Comparison of ENCODE assay signal across 16 cellular contexts in the genomic region with DNA sequence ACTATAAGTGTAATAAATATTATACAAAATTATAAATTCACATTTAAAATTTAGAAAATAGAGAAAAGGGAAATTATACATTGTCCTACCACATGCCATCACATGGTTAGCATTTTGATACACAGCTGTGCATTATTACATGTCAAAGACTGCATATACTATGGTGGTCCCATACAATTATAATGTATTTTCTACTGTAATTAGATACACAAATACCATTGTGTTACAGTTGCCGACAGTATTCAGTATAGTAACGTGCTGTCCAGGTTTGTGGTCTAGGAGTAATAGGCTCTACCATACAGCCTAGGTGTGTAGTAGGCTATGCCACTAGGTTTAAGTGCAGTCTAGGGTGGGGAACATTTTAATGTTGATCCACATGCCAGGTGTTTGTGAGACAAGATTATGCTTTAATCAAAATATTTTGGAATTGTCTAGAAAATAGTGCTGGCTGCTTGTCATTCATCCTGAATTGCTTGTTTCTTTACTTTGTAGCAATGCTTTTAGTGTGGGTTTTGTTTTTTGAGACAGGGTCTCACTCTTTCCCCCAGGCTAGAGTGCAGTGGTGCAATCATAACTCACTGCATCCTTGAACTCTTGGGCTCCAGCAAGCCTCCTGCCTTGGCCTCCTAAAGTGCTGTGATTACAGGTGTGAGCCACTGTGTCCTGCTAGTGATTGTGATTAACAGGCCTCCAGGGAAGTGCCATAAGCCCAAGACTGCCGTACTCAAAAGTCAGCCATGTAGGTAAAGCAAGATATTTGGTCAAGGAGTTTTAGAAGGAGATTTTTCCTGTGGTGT. TPM values are rescaled to one million over a fixed set of nuclear protein-coding genes. Genes with fewer than 3 reads are reported as not detected.
DNase-seq lines count a peak whose midpoint lies in the region; ATAC-seq and TF ChIP-seq lines count a peak whose summit lies in the region.
"Had no signal": no experiment of that assay in that cellular context is flagged by ENCODE, and none has a peak within 500 bp of the region (broad histone marks: within the 10 kb centered on the region; RNA-seq: fewer than 3 reads in every experiment).

No MANE protein-coding gene starts in this region.

- no peaks in the 10 kb centered on the region for H3K27me3 Mint-ChIP-seq in activated naive CD4-positive, alpha-beta T cell treated with anti-CD3 and anti-CD28 coated beads, Interleukin-2, amount 10 ng/mL, durations not matched to agents 7 days and 5 days
- no peaks in the 10 kb centered on the region for H3K27me3 Mint-ChIP-seq in activated T-helper 17 cell treated with anti-CD3 and anti-CD28 coated beads, Interleukin-2, amount 50 U/mL, for 72 hours
- peaks cover 6% of the 10 kb centered on the region for H3K27me3 Mint-ChIP-seq in glutamatergic neuron (ENCODE audit: unreplicated experiment)
- H3K27me3 Mint-ChIP-seq: dendritic cell treated with granulocyte-macrophage colony-stimulating factor and Interleukin-4, amounts not matched to agents 40 ng/mL and 50 ng/mL, for 4 days had no signal

- H3K27ac Mint-ChIP-seq in activated naive CD4-positive, alpha-beta T cell treated with anti-CD3 and anti-CD28 coated beads, Interleukin-2, amount 10 ng/mL, durations not matched to agents 7 days and 5 days: peak overlapping the region; percentile 92
- peak overlapping the region; percentile 29 for H3K27ac Mint-ChIP-seq in activated T-helper 17 cell treated with anti-CD3 and anti-CD28 coated beads, Interleukin-2, amount 50 U/mL, for 72 hours
- peak overlapping the region; percentile 24 for H3K27ac Mint-ChIP-seq in glutamatergic neuron (ENCODE audit: unreplicated experiment)
- H3K27ac Mint-ChIP-seq: dendritic cell treated with granulocyte-macrophage colony-stimulating factor and Interleukin-4, amounts not matched to agents 40 ng/mL and 50 ng/mL, for 4 days had no signal

- ATAC-seq in activated T-helper 17 cell treated with anti-CD3 and anti-CD28 coated beads, Interleukin-2, amount 50 U/mL, for 72 hours (replicated peaks): no peak
- ATAC-seq in HG03196 (IDR thresholded peaks at IDR 0.05; ENCODE audit: unreplicated experiment): no peak
- ATAC-seq in GM18867 (IDR thresholded peaks at IDR 0.05; ENCODE audit: unreplicated experiment): no peak
- ATAC-seq: K562, right cardiac atrium had no signal

- WGBS in transverse colon (ENCODE audit: low coverage in 1 of 2), 2 donors: 84 to 96% methylated on average over 3 of the region's 3 CpGs

- DNase-seq in activated naive CD4-positive, alpha-beta T cell treated with anti-CD3 and anti-CD28 coated beads, Interleukin-2, amount 10 ng/mL, durations not matched to agents 7 days and 5 days: no peak
- DNase-seq in activated naive CD4-positive, alpha-beta T cell (lab: John Stamatoyannopoulos, UW): no peak
- DNase-seq in glutamatergic neuron: no peak
- DNase-seq in transverse colon: no peak
- DNase-seq in OCI-M1 (lab: John Stamatoyannopoulos, UW): no peak
- DNase-seq: amygdala, H7, NCI-H226, right cardiac atrium, SHP77 treated with DMSO at 0.1 percent for 48 hours had no signal

- TF ChIP-seq POLR2A in transverse colon (IDR thresholded peaks at IDR 0.05): no peak

- CTCF ChIA-PET in activated naive CD4-positive, alpha-beta T cell treated with anti-CD3 and anti-CD28 coated beads, Interleukin-2, amount 10 ng/mL, durations not matched to agents 7 days and 5 days (lab: Charles Lee): no interaction called here

- no peaks in the 10 kb centered on the region for H3K9me3 ChIP-seq in transverse colon
- H3K9me3 ChIP-seq: vagina had no signal

- H3K36me3 Mint-ChIP-seq in activated naive CD4-positive, alpha-beta T cell treated with anti-CD3 and anti-CD28 coated beads, Interleukin-2, amount 10 ng/mL, durations not matched to agents 7 days and 5 days: peaks cover 34% of the 10 kb centered on the region
- H3K36me3 Mint-ChIP-seq in activated T-helper 17 cell treated with anti-CD3 and anti-CD28 coated beads, Interleukin-2, amount 50 U/mL, for 72 hours (ENCODE audit: low read depth): peaks cover 29% of the 10 kb centered on the region
- no peaks in the 10 kb centered on the region for H3K36me3 Mint-ChIP-seq in glutamatergic neuron (ENCODE audit: unreplicated experiment)

- H3K4me3 Mint-ChIP-seq in activated naive CD4-positive, alpha-beta T cell treated with anti-CD3 and anti-CD28 coated beads, Interleukin-2, amount 10 ng/mL, durations not matched to agents 7 days and 5 days: no peak overlapping the region
- no peak overlapping the region for H3K4me3 Mint-ChIP-seq in activated T-helper 17 cell treated with anti-CD3 and anti-CD28 coated beads, Interleukin-2, amount 50 U/mL, for 72 hours
- H3K4me3 Mint-ChIP-seq in glutamatergic neuron (ENCODE audit: unreplicated experiment): no peak overlapping the region
- H3K4me3 Mint-ChIP-seq: dendritic cell treated with granulocyte-macrophage colony-stimulating factor and Interleukin-4, amounts not matched to agents 40 ng/mL and 50 ng/mL, for 4 days had no signal

- TF ChIP-seq CTCF in glutamatergic neuron (IDR thresholded peaks at IDR 0.05; ENCODE audit: partially characterized antibody, unreplicated experiment) (no peak), transverse colon (IDR thresholded peaks at IDR 0.05) (no peak)

- no peak overlapping the region for H3K4me3 ChIP-seq in transverse colon
- H3K4me3 ChIP-seq: K562, vagina had no signal

- intact Hi-C loops in transverse colon (cut with DNase I; ENCODE audit: low total_unique reads): no loop called here

- H3K36me3 ChIP-seq in transverse colon: peaks cover 0 to 4% (median 0%) of the 10 kb centered on the region in 4 donors

- H3K4me1 ChIP-seq in transverse colon: peaks cover 46 to 76% (median 70%) of the 10 kb centered on the region in 4 donors

- H3K4me1 Mint-ChIP-seq in activated naive CD4-positive, alpha-beta T cell treated with anti-CD3 and anti-CD28 coated beads, Interleukin-2, amount 10 ng/mL, durations not matched to agents 7 days and 5 days: peaks cover 45% of the 10 kb centered on the region
- H3K4me1 Mint-ChIP-seq in activated T-helper 17 cell treated with anti-CD3 and anti-CD28 coated beads, Interleukin-2, amount 50 U/mL, for 72 hours: peaks cover 17% of the 10 kb centered on the region
- peaks cover 9% of the 10 kb centered on the region for H3K4me1 Mint-ChIP-seq in glutamatergic neuron (ENCODE audit: low read depth, unreplicated experiment)

- no peak for TF ChIP-seq EP300 in transverse colon (IDR thresholded peaks at IDR 0.05; ENCODE audit: low read depth)

- in situ Hi-C loops in transverse colon (cut with MboI; ENCODE audit: low pct_ligation_motif_present in 1 of 4, low pct_unique_long_range_greater_than_20kb in 1 of 4, low sequenced_read_pairs in 3 of 4): no loop called here

- H3K27ac ChIP-seq in transverse colon: peak overlapping the region; percentile 61 to 86 (median 82)

- H3K27me3 ChIP-seq in transverse colon: no peaks in the 10 kb centered on the region
- H3K27me3 ChIP-seq: vagina had no signal

- H3K9me3 Mint-ChIP-seq in activated naive CD4-positive, alpha-beta T cell treated with anti-CD3 and anti-CD28 coated beads, Interleukin-2, amount 10 ng/mL, durations not matched to agents 7 days and 5 days: no peaks in the 10 kb centered on the region
- no peaks in the 10 kb centered on the region for H3K9me3 Mint-ChIP-seq in activated T-helper 17 cell treated with anti-CD3 and anti-CD28 coated beads, Interleukin-2, amount 50 U/mL, for 72 hours
- H3K9me3 Mint-ChIP-seq in glutamatergic neuron (ENCODE audit: unreplicated experiment): peaks cover 7% of the 10 kb centered on the region
- H3K9me3 Mint-ChIP-seq: dendritic cell treated with granulocyte-macrophage colony-stimulating factor and Interleukin-4, amounts not matched to agents 40 ng/mL and 50 ng/mL, for 4 days had no signal

RNA-seq across cellular contexts. Expression of a gene that starts 39.0 kb away (rescaled TPM):
- total RNA-seq in activated T-helper 17 cell treated with anti-CD3 and anti-CD28 coated beads, Interleukin-2, amount 50 U/mL, for 72 hours: 10 to 100 TPM; 42.9 to 45.8 TPM
- total RNA-seq in glutamatergic neuron (ENCODE audit: unreplicated experiment): 233 TPM
- 100 to 1,000 TPM; 280 to 589 (median 373) TPM for total RNA-seq in transverse colon

Comparison
In these comparisons a context has a peak if more than half of its experiments do, and no peak if none do; other contexts are left out.
1. H3K27ac Mint-ChIP-seq: peak in every context shown above with its lines; median percentile 92 in activated naive CD4-positive, alpha-beta T cell treated with anti-CD3 and anti-CD28 coated beads, Interleukin-2, amount 10 ng/mL, durations not matched to agents 7 days and 5 days; 29 in activated T-helper 17 cell treated with anti-CD3 and anti-CD28 coated beads, Interleukin-2, amount 50 U/mL, for 72 hours; 24 in glutamatergic neuron.